Comparison of ENCODE assay signal across 17 cellular contexts in genomic region chr20:63222541-63222940, GRCh38. TPM values are rescaled to one million over a fixed set of nuclear protein-coding genes. Genes with fewer than 3 reads are reported as not detected.
A peak's percentile ranks its signal among the peaks of the same experiment; 100 is the strongest.
DNase-seq lines count a peak whose midpoint lies in the region; ATAC-seq, FAIRE-seq and TF ChIP-seq lines count a peak whose summit lies in the region.
"Had no signal": no experiment of that assay in that cellular context is flagged by ENCODE, and none has a peak within 500 bp of the region (broad histone marks: within the 10 kb centered on the region; RNA-seq: fewer than 3 reads in every experiment).

No MANE protein-coding gene starts in this region.

- no peak overlapping the region for H2BK12ac ChIP-seq in H1 (ENCODE audit: low read depth, low read length)

- CTCF ChIA-PET in H1 (lab: Charles Lee; ENCODE audit: partially characterized antibody): interaction anchor here (0.9 to 5.3 kb wide), 37 partner anchors 8 to 377 kb away, joined by 3 to 199 read pairs (median 8); partner anchors contain the start of genes ARFGAP1, BIRC7, COL20A1 and NKAIN4

- ATAC-seq in right cardiac atrium (no peak), heart left ventricle (no peak), upper lobe of right lung (no peak)

- H2AFZ ChIP-seq in H1 (ENCODE audit: low read length): no peak overlapping the region

- FAIRE-seq in H1 (lab: Jason Lieb, UNC) (no peak), urothelium cell line (lab: Jason Lieb, UNC) (peak; percentile 35)

- H3K14ac ChIP-seq in H1 (ENCODE audit: insufficient read length): no peak overlapping the region

- H3K9me3 ChIP-seq in right cardiac atrium (ENCODE audit: control insufficient read depth, low read length): no peaks in the 10 kb centered on the region
- H3K9me3 ChIP-seq in heart left ventricle: no peaks in the 10 kb centered on the region
- H3K9me3 ChIP-seq in H1 (ENCODE audit: insufficient read depth in 2 of 2, low read depth in 1 of 2, low read length in 1 of 2): no peaks in the 10 kb centered on the region
- no peaks in the 10 kb centered on the region for H3K9me3 ChIP-seq in upper lobe of right lung
- H3K9me3 ChIP-seq: Caco-2 had no signal

- no peak overlapping the region for H3K4ac ChIP-seq in H1 (replicated peaks; ENCODE audit: insufficient read length, low read depth, low read length)

- TF ChIP-seq RAD21 in Ishikawa (IDR thresholded peaks at IDR 0.05; ENCODE audit: low read depth) (no peak), H1 (IDR thresholded peaks at IDR 0.05 in 1 of 2, conservative IDR thresholded peaks at IDR 0.05 in 1 of 2; ENCODE audit: low read depth in 2 of 2, low read length in 2 of 2) (no peak)

- intact Hi-C loops in right cardiac atrium (cut with DNase I) (no loop called here), heart left ventricle (cut with DNase I) (loop anchor here in 2 of 10 donors (2.0 to 5.0 kb wide), 2 partner anchors 45 to 158 kb away; no protein-coding TSS in a partner anchor), upper lobe of right lung (cut with DNase I) (no loop called here)

- no peak overlapping the region for H2BK15ac ChIP-seq in H1 (ENCODE audit: low read length)

- no peak for TF ChIP-seq POLR2A in heart left ventricle (IDR thresholded peaks at IDR 0.05)
- TF ChIP-seq POLR2A in H1 (IDR thresholded peaks at IDR 0.05; ENCODE audit: control extremely low read depth in 1 of 2, low read depth in 2 of 2, low read length in 2 of 2): no peak

- no peaks in the 10 kb centered on the region for H3K79me2 ChIP-seq in H1 (ENCODE audit: control insufficient read depth in 1 of 2, insufficient read depth in 2 of 2, low read length in 2 of 2)

- DNase-seq in right cardiac atrium (peak in 2 of 3 donors; percentile 14 to 18), heart left ventricle (no peak), H1 (ENCODE audit: low read depth in 1 of 2, low spot score in 2 of 2) (no peak), urothelium cell line (ENCODE audit: low spot score) (no peak), upper lobe of right lung (no peak)
- DNase-seq in activated CD4-positive, alpha-beta T cell treated with anti-CD3 and anti-CD28 coated beads, Interleukin-2, amount 50 U/mL, for 1 hour: no peak
- DNase-seq: DMS153, HCEC 1CT, NCI-H446 treated with DMSO at 0.1 percent for 48 hours, NCI-H748 treated with DMSO at 0.1 percent for 48 hours, Right ventricle myocardium superior had no signal

- no peak overlapping the region for H2BK5ac ChIP-seq in H1 (ENCODE audit: low read depth, low read length)

- no peak overlapping the region for H4K5ac ChIP-seq in H1 (ENCODE audit: insufficient read length, low read depth, low read length)

- H3K4me3 ChIP-seq in right cardiac atrium (ENCODE audit: low read length) (no peak overlapping the region), heart left ventricle (no peak overlapping the region), H1 (ENCODE audit: extremely low read depth in 1 of 4, insufficient read depth in 2 of 4, low read depth in 3 of 4, low read length in 4 of 4) (no peak overlapping the region), upper lobe of right lung (no peak overlapping the region)
- H3K4me3 ChIP-seq: SK-N-MC had no signal

- H3K9ac ChIP-seq in H1 (replicated peaks in 1 of 4; ENCODE audit: extremely low read depth in 1 of 4, low read depth in 3 of 4, low read length in 3 of 4): no peak overlapping the region
- H3K9ac ChIP-seq: KMS-11 had no signal

- no peak overlapping the region for H3K23ac ChIP-seq in H1 (ENCODE audit: insufficient read length)

- peaks cover 2% of the 10 kb centered on the region; the same call in 1 of the 2 replicates for H3K23me2 ChIP-seq in H1 (ENCODE audit: low read depth, low read length)

- peak overlapping the region; percentile 65 for H4K91ac ChIP-seq in H1 (replicated peaks; ENCODE audit: insufficient read length, low read length)

- H3K4me1 ChIP-seq in right cardiac atrium (ENCODE audit: control insufficient read depth, insufficient read depth, low read length) (no peaks in the 10 kb centered on the region), heart left ventricle (peaks cover 0 to 11% (median 4%) of the 10 kb centered on the region in 12 donors), H1 (replicated peaks in 1 of 4; ENCODE audit: control insufficient read depth in 3 of 4, insufficient read depth in 4 of 4, low read length in 3 of 4) (peaks cover 0 to 6% (median 3%) of the 10 kb centered on the region in 4 experiments; a peak in 5 of 7 replicates), upper lobe of right lung (no peaks in the 10 kb centered on the region)

- TF ChIP-seq CTCF in heart left ventricle (IDR thresholded peaks at IDR 0.05) (no peak), H1 (IDR thresholded peaks at IDR 0.05; ENCODE audit: control extremely low read depth in 1 of 3, insufficient read depth in 1 of 3, low read depth in 1 of 3, low read length in 3 of 3) (no peak), upper lobe of right lung (IDR thresholded peaks at IDR 0.05) (no peak)

- POLR2A ChIA-PET in H1 (lab: Charles Lee; ENCODE audit: partially characterized antibody): interaction anchor here (1.2 to 3.0 kb wide), 3 partner anchors 22 to 68 kb away, joined by 3 to 10 read pairs (median 5); no protein-coding TSS in a partner anchor

- H3K4me2 ChIP-seq in H1 (ENCODE audit: insufficient read depth in 1 of 2, low read depth in 2 of 2, low read length in 2 of 2): no peak overlapping the region
- H3K4me2 ChIP-seq: KMS-11 had no signal

- H3K27me3 ChIP-seq in right cardiac atrium (ENCODE audit: control insufficient read depth, insufficient read depth): no peaks in the 10 kb centered on the region
- peaks cover 0 to 7% (median 0%) of the 10 kb centered on the region in 9 donors for H3K27me3 ChIP-seq in heart left ventricle
- H3K27me3 ChIP-seq in H1 (replicated peaks in 1 of 4; ENCODE audit: control insufficient read depth in 3 of 4, extremely low read depth in 1 of 4, insufficient read depth in 3 of 4, low read length in 3 of 4): peaks cover 0 to 3% (median 0%) of the 10 kb centered on the region in 4 experiments; a peak in 2 of 7 replicates
- H3K27me3 ChIP-seq in upper lobe of right lung: peaks cover 8% of the 10 kb centered on the region

- H3K79me1 ChIP-seq in H1 (ENCODE audit: low read depth, low read length): no peaks in the 10 kb centered on the region

- H2BK20ac ChIP-seq in H1 (ENCODE audit: low read length): 0 out of 2 replicates have a peak overlapping the region, but pooled peaks have one; percentile 34

- TF ChIP-seq EP300 in Ishikawa (IDR thresholded peaks at IDR 0.05; ENCODE audit: borderline replicate concordance) (0 out of 2 replicates have a peak, but pooled peaks have one; percentile 12), H1 (IDR thresholded peaks at IDR 0.05; ENCODE audit: borderline replicate concordance in 1 of 2, low read depth in 2 of 2, low read length in 2 of 2) (no peak)

- H3K27ac ChIP-seq in right cardiac atrium (ENCODE audit: low read length): no peak overlapping the region
- H3K27ac ChIP-seq in heart left ventricle: no peak overlapping the region
- no peak overlapping the region for H3K27ac ChIP-seq in H1 (ENCODE audit: low read depth, low read length)
- no peak overlapping the region for H3K27ac ChIP-seq in upper lobe of right lung
- H3K27ac ChIP-seq: KMS-11, SK-N-MC had no signal

- no peak overlapping the region for H3K18ac ChIP-seq in H1 (ENCODE audit: extremely low read depth, low read length)

- H3K36me3 ChIP-seq in heart left ventricle (no peaks in the 10 kb centered on the region), H1 (ENCODE audit: control insufficient read depth in 2 of 4, insufficient read depth in 4 of 4, low read length in 3 of 4) (no peaks in the 10 kb centered on the region), upper lobe of right lung (no peaks in the 10 kb centered on the region)

- no peak overlapping the region for H3K56ac ChIP-seq in H1 (replicated peaks; ENCODE audit: insufficient read length, low read depth, low read length)

- no peak overlapping the region for H4K8ac ChIP-seq in H1 (ENCODE audit: extremely low read depth, insufficient read depth, low read length)

- no peak overlapping the region for H2BK120ac ChIP-seq in H1 (replicated peaks; ENCODE audit: low read depth, low read length)

- H2AK5ac ChIP-seq in H1 (ENCODE audit: low read depth, low read length): no peak overlapping the region

- peaks cover 0 to 3% of the 10 kb centered on the region in 2 experiments for H4K20me1 ChIP-seq in H1 (replicated peaks in 1 of 2; ENCODE audit: control insufficient read depth in 1 of 2, insufficient read depth in 2 of 2, low read length in 2 of 2)

- WGBS in right cardiac atrium: 61% methylated on average over 7 of the region's 7 CpGs
- 56 to 75% (median 66%) methylated on average over 5 to 7 of the region's 7 CpGs for WGBS in heart left ventricle, 4 donors
- WGBS in H1 (ENCODE audit: extremely low coverage in 1 of 2, insufficient coverage in 1 of 2, insufficient read length in 1 of 2, insufficient replicate concordance in 2 of 2, low coverage in 1 of 2, low lambda C conversion rate in 2 of 2, missing lambda C conversion rate in 1 of 2), 2 experiments: 79% methylated on average over 7 of the region's 7 CpGs; no CpG with 5 or more reads in 1 of the 2 experiments

RNA-seq across cellular contexts. Expression of gene YTHDF1, which starts 6.6 kb away (rescaled TPM):
- total RNA-seq in right cardiac atrium: 10 to 100 TPM; 23.0 to 27.6 (median 25.2) TPM
- 15.3 TPM for polyA plus RNA-seq in right cardiac atrium
- total RNA-seq in heart left ventricle: 10 to 100 TPM; 21.4 to 38.2 (median 22.6) TPM
- polyA plus RNA-seq in heart left ventricle: 10 to 100 TPM; 14.7 to 20.2 TPM
- 66.0 and 66.1 TPM in 2 replicates for total RNA-seq in H1 (2021; fragmentation: NEBNext Ultra II Directional; extraction: Animal tissue kit (Norgen Biotek cat#: 25700))
- polyA plus RNA-seq in H1 (2011; rRNA removed): 32.8 and 38.3 TPM in 2 replicates
- 41.4 TPM for polyA plus RNA-seq in H1 (2011; cell fraction: cytosol; rRNA removed)
- polyA plus RNA-seq in H1 (2011; cell fraction: nucleus; rRNA removed): 41.1 TPM
- polyA plus RNA-seq in H1 (2012, experiment 1 of 2): 46.9 to 54.7 TPM (median 49.9 TPM) in 4 replicates
- polyA plus RNA-seq in H1 (2012, experiment 2 of 2): 35.5 TPM
- 44.4 TPM for polyA plus RNA-seq in H1 (2013, experiment 1 of 2)
- 44.2 TPM for polyA plus RNA-seq in H1 (2013, experiment 2 of 2)
- 42.5 and 44.7 TPM in 2 replicates for polyA minus RNA-seq in H1 (2011; rRNA and poly(A)+ RNA removed)
- polyA minus RNA-seq in H1 (2011; cell fraction: cytosol; rRNA and poly(A)+ RNA removed): 40.8 TPM
- 22.0 TPM for polyA minus RNA-seq in H1 (2011; cell fraction: nucleus; rRNA and poly(A)+ RNA removed)
- 36.9 TPM for total RNA-seq in upper lobe of right lung

RNA-seq across cellular contexts. Expression of gene BIRC7, which starts 13.2 kb away (rescaled TPM):
- not detected for total RNA-seq in right cardiac atrium
- not detected for polyA plus RNA-seq in right cardiac atrium
- 1 to 10 TPM in 2 of 9 donors, under 1 TPM in 4, not detected in 3; 0.20 to 5.6 (median 0.50) TPM for total RNA-seq in heart left ventricle
- not detected for polyA plus RNA-seq in heart left ventricle
- 0.41 TPM in 1 of 2 replicates, not detected in the other for total RNA-seq in H1 (2021; fragmentation: NEBNext Ultra II Directional; extraction: Animal tissue kit (Norgen Biotek cat#: 25700))
- polyA plus RNA-seq in H1 (2011; rRNA removed): 0.11 and 0.16 TPM in 2 replicates
- polyA plus RNA-seq in H1 (2011; cell fraction: cytosol; rRNA removed): 0.16 TPM
- 0.77 TPM for polyA plus RNA-seq in H1 (2011; cell fraction: nucleus; rRNA removed)
- polyA plus RNA-seq in H1 (2012, experiment 1 of 2): 0.19 TPM in 1 of 4 replicates, not detected in the others
- not detected for polyA plus RNA-seq in H1 (2012, experiment 2 of 2)
- 0.06 TPM for polyA plus RNA-seq in H1 (2013, experiment 1 of 2)
- polyA plus RNA-seq in H1 (2013, experiment 2 of 2): 0.06 TPM
- not detected in 2 replicates for polyA minus RNA-seq in H1 (2011; rRNA and poly(A)+ RNA removed)
- not detected for polyA minus RNA-seq in H1 (2011; cell fraction: cytosol; rRNA and poly(A)+ RNA removed)
- polyA minus RNA-seq in H1 (2011; cell fraction: nucleus; rRNA and poly(A)+ RNA removed): not detected
- 15.5 TPM for total RNA-seq in upper lobe of right lung
- total RNA-seq: M059J had no signal
- polyA plus RNA-seq: CD14-positive monocyte had no signal

RNA-seq across cellular contexts. Expression of gene NKAIN4, which starts 31.7 kb away (rescaled TPM):
- total RNA-seq in right cardiac atrium (not detected), heart left ventricle (not detected), upper lobe of right lung (not detected)
- polyA plus RNA-seq in right cardiac atrium (not detected), heart left ventricle (not detected), H1 (2011; rRNA removed) (17.0 and 21.9 TPM in 2 replicates)
- 6.6 and 6.9 TPM in 2 replicates for total RNA-seq in H1 (2021; fragmentation: NEBNext Ultra II Directional; extraction: Animal tissue kit (Norgen Biotek cat#: 25700))
- 13.2 TPM for polyA plus RNA-seq in H1 (2011; cell fraction: cytosol; rRNA removed)
- 27.5 TPM for polyA plus RNA-seq in H1 (2011; cell fraction: nucleus; rRNA removed)
- 4.5 to 10.2 TPM (median 8.1 TPM) in 4 replicates for polyA plus RNA-seq in H1 (2012, experiment 1 of 2)
- 6.7 TPM for polyA plus RNA-seq in H1 (2012, experiment 2 of 2)
- polyA plus RNA-seq in H1 (2013, experiment 1 of 2): 8.1 TPM
- polyA plus RNA-seq in H1 (2013, experiment 2 of 2): 5.9 TPM
- polyA minus RNA-seq in H1 (2011; rRNA and poly(A)+ RNA removed): 5.3 and 5.5 TPM in 2 replicates
- 4.3 TPM for polyA minus RNA-seq in H1 (2011; cell fraction: cytosol; rRNA and poly(A)+ RNA removed)
- polyA minus RNA-seq in H1 (2011; cell fraction: nucleus; rRNA and poly(A)+ RNA removed): 7.0 TPM
- total RNA-seq: M059J, Right ventricle myocardium superior had no signal
- polyA plus RNA-seq: CD14-positive monocyte had no signal

RNA-seq across cellular contexts. Expression of gene ARFGAP1, which starts 50.1 kb away (rescaled TPM):
- total RNA-seq in right cardiac atrium (10 to 100 TPM; 39.5 to 50.7 (median 41.7) TPM), heart left ventricle (10 to 100 TPM; 14.3 to 51.6 (median 29.2) TPM), upper lobe of right lung (67.0 TPM)
- polyA plus RNA-seq in right cardiac atrium (36.9 TPM), heart left ventricle (10 to 100 TPM; 41.8 to 43.8 TPM), H1 (2011; rRNA removed) (93.7 and 136 TPM in 2 replicates)
- 93.0 and 100 TPM in 2 replicates for total RNA-seq in H1 (2021; fragmentation: NEBNext Ultra II Directional; extraction: Animal tissue kit (Norgen Biotek cat#: 25700))
- 110 TPM for polyA plus RNA-seq in H1 (2011; cell fraction: cytosol; rRNA removed)
- polyA plus RNA-seq in H1 (2011; cell fraction: nucleus; rRNA removed): 723 TPM
- polyA plus RNA-seq in H1 (2012, experiment 1 of 2): 84.2 to 119 TPM (median 111 TPM) in 4 replicates
- polyA plus RNA-seq in H1 (2012, experiment 2 of 2): 65.8 TPM
- 59.7 TPM for polyA plus RNA-seq in H1 (2013, experiment 1 of 2)
- 49.0 TPM for polyA plus RNA-seq in H1 (2013, experiment 2 of 2)
- 37.5 and 49.1 TPM in 2 replicates for polyA minus RNA-seq in H1 (2011; rRNA and poly(A)+ RNA removed)
- polyA minus RNA-seq in H1 (2011; cell fraction: cytosol; rRNA and poly(A)+ RNA removed): 44.3 TPM
- polyA minus RNA-seq in H1 (2011; cell fraction: nucleus; rRNA and poly(A)+ RNA removed): 123 TPM

Comparison
In these comparisons a context has a peak if more than half of its experiments do, and no peak if none do; other contexts are left out.
1. DNase-seq: peak in right cardiac atrium (2 of 3); none in heart left ventricle (0 of 5), H1 (0 of 2), urothelium cell line (single experiment), activated CD4-positive, alpha-beta T cell treated with anti-CD3 and anti-CD28 coated beads, Interleukin-2, amount 50 U/mL, for 1 hour (single experiment) and upper lobe of right lung (single experiment).